Comparison of ENCODE assay signal across 19 cellular contexts in the genomic region with DNA sequence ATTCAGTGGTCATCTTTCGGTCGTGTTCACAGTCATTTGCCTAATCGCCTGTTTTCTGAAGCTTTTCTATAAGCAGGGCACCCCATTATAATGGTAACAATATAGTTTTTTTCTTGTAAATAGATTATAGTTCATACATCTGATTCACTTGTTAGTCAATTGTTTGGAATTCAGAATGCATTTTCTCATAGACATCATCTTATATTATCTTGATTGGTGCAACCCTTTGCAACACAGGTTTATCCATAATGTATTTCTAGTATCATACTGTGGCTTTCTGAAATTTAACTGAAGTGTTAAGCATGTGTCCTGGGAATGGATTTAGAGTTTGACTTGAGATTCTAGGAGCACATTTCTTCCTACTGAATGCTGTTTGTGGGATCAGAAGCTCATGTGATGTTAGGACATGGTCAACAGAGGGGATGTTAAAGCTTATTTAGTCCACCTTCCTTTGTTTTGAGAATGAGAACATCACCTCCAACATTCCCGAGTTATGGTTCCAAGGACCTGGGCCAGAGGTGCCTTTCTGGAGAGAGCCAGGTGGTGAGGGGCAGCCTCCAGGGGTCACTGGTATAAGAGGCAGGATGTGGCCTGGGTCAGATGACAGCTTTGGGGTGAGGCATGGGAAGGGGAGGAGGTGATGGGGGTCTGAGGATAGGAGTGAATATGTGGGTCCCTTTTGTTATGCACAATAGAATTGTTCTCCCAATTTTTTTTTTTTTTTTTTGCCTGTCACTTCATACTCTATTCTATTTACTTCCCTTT.
"Had no signal": no experiment of that assay in that cellular context is flagged by ENCODE, and none has a peak within 500 bp of the region (broad histone marks: within the 10 kb centered on the region; RNA-seq: fewer than 3 reads in every experiment).

No MANE protein-coding gene starts in this region.

- H3K9me3 Mint-ChIP-seq: activated naive CD4-positive, alpha-beta T cell treated with anti-CD3 and anti-CD28 coated beads, Interleukin-2, amount 50 U/mL, for 24 hours; immature natural killer cell; nephron progenitor cell; stimulated activated memory B cell treated with anti-CD40 and anti-IgM and Interleukin-4, amounts not matched to agents 10 μg/mL and 1 μg/mL and 100 μg/mL, for 72 hours; T-helper 1 cell treated with Interleukin-12 subunit alpha and Interleukin-12 subunit beta and Interleukin-4 antibody, amounts not matched to agents 30 μg/mL and 1 μg/mL, for 36 hours had no signal

- H3K36me3 ChIP-seq: adrenal gland, heart right ventricle, sigmoid colon, spleen, tibial artery had no signal

- DNase-seq: activated CD4-positive, alpha-beta T cell treated with anti-CD3 and anti-CD28 coated beads, Interleukin-2, amount 50 U/mL, for 4 hours; activated CD4-positive, CD25-positive, alpha-beta regulatory T cell treated with anti-CD3 and anti-CD28 coated beads, Interleukin-2, amount 50 U/mL, for 72 hours; activated gamma-delta T cell; activated T-cell treated with anti-CD3 and anti-CD28 coated beads, Interleukin-2, amount 50 U/mL, for 72 hours; adrenal gland; dermis blood vessel endothelial cell; heart right ventricle; immature natural killer cell; left ventricle myocardium superior; nephron progenitor cell; nucleus accumbens; sigmoid colon; spleen; stimulated activated CD4-positive, alpha-beta T cell treated with anti-CD3 and anti-CD28 coated beads, Interleukin-4, amount 100 ng/mL, for 4 hours; substantia nigra; tibial artery had no signal

- ATAC-seq: activated T-cell treated with anti-CD3 and anti-CD28 coated beads, Interleukin-2, amount 50 U/mL, for 72 hours; heart right ventricle; left ventricle myocardium superior; stimulated activated memory B cell treated with anti-CD40 and anti-IgM and Interleukin-4, amounts not matched to agents 10 μg/mL and 1 μg/mL and 100 μg/mL, for 72 hours had no signal

- H3K9me3 ChIP-seq: adrenal gland, heart right ventricle, sigmoid colon, spleen, tibial artery had no signal

- H3K27ac ChIP-seq: adrenal gland, heart right ventricle, sigmoid colon, spleen, tibial artery had no signal

- H3K27ac Mint-ChIP-seq: activated naive CD4-positive, alpha-beta T cell treated with anti-CD3 and anti-CD28 coated beads, Interleukin-2, amount 50 U/mL, for 24 hours; activated T-cell treated with anti-CD3 and anti-CD28 coated beads, Interleukin-2, amount 50 U/mL, for 72 hours; immature natural killer cell; nephron progenitor cell; stimulated activated memory B cell treated with anti-CD40 and anti-IgM and Interleukin-4, amounts not matched to agents 10 μg/mL and 1 μg/mL and 100 μg/mL, for 72 hours; T-helper 1 cell treated with Interleukin-12 subunit alpha and Interleukin-12 subunit beta and Interleukin-4 antibody, amounts not matched to agents 30 μg/mL and 1 μg/mL, for 36 hours had no signal

- H3K4me1 Mint-ChIP-seq: activated naive CD4-positive, alpha-beta T cell treated with anti-CD3 and anti-CD28 coated beads, Interleukin-2, amount 50 U/mL, for 24 hours had no signal

- H3K27me3 ChIP-seq: adrenal gland, heart right ventricle, sigmoid colon, spleen, tibial artery had no signal

- H3K4me1 ChIP-seq: adrenal gland, heart right ventricle, sigmoid colon, spleen, tibial artery had no signal

- H3K4me3 Mint-ChIP-seq: activated naive CD4-positive, alpha-beta T cell treated with anti-CD3 and anti-CD28 coated beads, Interleukin-2, amount 50 U/mL, for 24 hours; activated T-cell treated with anti-CD3 and anti-CD28 coated beads, Interleukin-2, amount 50 U/mL, for 72 hours; immature natural killer cell; nephron progenitor cell; stimulated activated memory B cell treated with anti-CD40 and anti-IgM and Interleukin-4, amounts not matched to agents 10 μg/mL and 1 μg/mL and 100 μg/mL, for 72 hours; T-helper 1 cell treated with Interleukin-12 subunit alpha and Interleukin-12 subunit beta and Interleukin-4 antibody, amounts not matched to agents 30 μg/mL and 1 μg/mL, for 36 hours had no signal

- H3K4me3 ChIP-seq: adrenal gland, heart right ventricle, sigmoid colon, spleen, tibial artery had no signal

- H3K27me3 Mint-ChIP-seq: activated naive CD4-positive, alpha-beta T cell treated with anti-CD3 and anti-CD28 coated beads, Interleukin-2, amount 50 U/mL, for 24 hours; stimulated activated memory B cell treated with anti-CD40 and anti-IgM and Interleukin-4, amounts not matched to agents 10 μg/mL and 1 μg/mL and 100 μg/mL, for 72 hours had no signal
